ENCODE assay signal across 27 cellular contexts in the genomic region with DNA sequence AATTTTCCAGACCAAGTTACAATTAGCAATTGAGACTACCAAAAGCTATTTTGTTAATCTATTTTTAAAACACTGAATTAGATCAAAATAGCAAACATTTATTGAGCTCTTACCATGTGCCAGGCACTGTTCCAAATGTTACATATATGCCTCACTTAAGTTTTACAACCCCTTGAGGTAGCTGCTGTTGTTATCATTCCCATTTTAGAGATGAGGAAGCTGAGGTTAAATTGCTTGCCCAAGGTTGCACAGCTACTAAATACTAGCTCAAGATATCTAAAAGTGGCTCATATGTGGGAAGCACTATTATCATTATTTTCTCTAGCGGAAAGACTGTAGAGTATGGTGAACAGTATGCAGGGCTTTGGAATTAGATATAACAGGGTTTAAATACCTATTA.
"Had no signal": no experiment of that assay in that cellular context is flagged by ENCODE, and none has a peak within 500 bp of the region (broad histone marks: within the 10 kb centered on the region; RNA-seq: fewer than 3 reads in every experiment).

No MANE protein-coding gene starts in this region.

- H3K79me2 ChIP-seq: parathyroid adenoma had no signal

- H3K4me1 Mint-ChIP-seq: nephron; stimulated activated effector memory CD8-positive, alpha-beta T cell treated with anti-CD3 and anti-CD28 coated beads, Interleukin-12 subunit alpha, Interleukin-12 subunit beta, amount 100 ng/mL, for 72 hours; stimulated activated naive B cell treated with anti-CD40 and anti-IgM and Interleukin-4, amounts not matched to agents 10 μg/mL and 1 μg/mL and 100 μg/mL, for 72 hours had no signal

- H3K27ac ChIP-seq: neural progenitor cell, ovary, parathyroid adenoma, psoas muscle, right lobe of liver, sigmoid colon, stomach, thoracic aorta, thyroid gland, tibial nerve, upper lobe of left lung, vagina had no signal

- DNase-seq: occipital lobe; ovary; posterior cingulate gyrus; psoas muscle; right cardiac atrium; right lobe of liver; sigmoid colon; small intestine; stimulated activated CD4-positive, alpha-beta T cell treated with anti-CD3 and anti-CD28 coated beads, Interleukin-15, amount 100 ng/mL, for 24 hours; stimulated activated CD4-positive, alpha-beta T cell treated with anti-CD3 and anti-CD28 coated beads, Interleukin-2, amount 100 ng/mL, for 24 hours; stimulated activated CD4-positive, alpha-beta T cell treated with anti-CD3 and anti-CD28 coated beads, Interleukin-2, amount 100 ng/mL, for 48 hours; stimulated activated CD4-positive, alpha-beta T cell treated with anti-CD3 and anti-CD28 coated beads, Interleukin-4, amount 100 ng/mL, for 24 hours; stimulated activated naive B cell treated with anti-CD40 and anti-IgM and Interleukin-4, amounts not matched to agents 10 μg/mL and 1 μg/mL and 100 μg/mL, for 72 hours; stimulated activated naive CD4-positive, alpha-beta T cell treated with Interleukin-2 at 50 U/mL for 16 hours; stomach; thyroid gland; upper lobe of left lung had no signal

- H3K9ac ChIP-seq: neural progenitor cell, parathyroid adenoma had no signal

- H3K9me3 ChIP-seq: ovary, psoas muscle, right lobe of liver, sigmoid colon, stomach, thoracic aorta, thyroid gland, tibial nerve, upper lobe of left lung, vagina had no signal

- H3K4me3 Mint-ChIP-seq: nephron; neural progenitor cell; stimulated activated effector memory CD8-positive, alpha-beta T cell treated with anti-CD3 and anti-CD28 coated beads, Interleukin-12 subunit alpha, Interleukin-12 subunit beta, amount 100 ng/mL, for 72 hours; stimulated activated naive B cell treated with anti-CD40 and anti-IgM and Interleukin-4, amounts not matched to agents 10 μg/mL and 1 μg/mL and 100 μg/mL, for 72 hours; stimulated activated naive CD8-positive, alpha-beta T cell treated with anti-CD3 and anti-CD28 coated beads, Interleukin-15, Interleukin-2, amounts not matched to agents 100 ng/mL and 50 ng/mL, for 24 hours had no signal

- FAIRE-seq: small intestine, urothelium cell line had no signal

- H3K4me2 ChIP-seq: neural progenitor cell had no signal

- ATAC-seq: psoas muscle; right cardiac atrium; right lobe of liver; stimulated activated effector memory CD8-positive, alpha-beta T cell treated with anti-CD3 and anti-CD28 coated beads, Interleukin-12 subunit alpha, Interleukin-12 subunit beta, amount 100 ng/mL, for 72 hours; stimulated activated naive B cell treated with anti-CD40 and anti-IgM and Interleukin-4, amounts not matched to agents 10 μg/mL and 1 μg/mL and 100 μg/mL, for 72 hours had no signal

- H3K27ac Mint-ChIP-seq: nephron; progenitor cell of endocrine pancreas; stimulated activated effector memory CD8-positive, alpha-beta T cell treated with anti-CD3 and anti-CD28 coated beads, Interleukin-12 subunit alpha, Interleukin-12 subunit beta, amount 100 ng/mL, for 72 hours; stimulated activated naive B cell treated with anti-CD40 and anti-IgM and Interleukin-4, amounts not matched to agents 10 μg/mL and 1 μg/mL and 100 μg/mL, for 72 hours; stimulated activated naive CD8-positive, alpha-beta T cell treated with anti-CD3 and anti-CD28 coated beads, Interleukin-15, Interleukin-2, amounts not matched to agents 100 ng/mL and 50 ng/mL, for 24 hours had no signal

- H3K27me3 Mint-ChIP-seq: progenitor cell of endocrine pancreas had no signal

- H3K36me3 ChIP-seq: neural progenitor cell, ovary, right lobe of liver, sigmoid colon, stomach, thoracic aorta, thyroid gland, tibial nerve, upper lobe of left lung, vagina had no signal

- H2AFZ ChIP-seq: neural progenitor cell, parathyroid adenoma had no signal

- H3K4me1 ChIP-seq: neural progenitor cell, parathyroid adenoma, psoas muscle, right lobe of liver, sigmoid colon, thyroid gland, tibial nerve, upper lobe of left lung, vagina had no signal

- H3K36me3 Mint-ChIP-seq: neural progenitor cell; stimulated activated effector memory CD8-positive, alpha-beta T cell treated with anti-CD3 and anti-CD28 coated beads, Interleukin-12 subunit alpha, Interleukin-12 subunit beta, amount 100 ng/mL, for 72 hours; stimulated activated naive B cell treated with anti-CD40 and anti-IgM and Interleukin-4, amounts not matched to agents 10 μg/mL and 1 μg/mL and 100 μg/mL, for 72 hours had no signal

- H3K4me3 ChIP-seq: neural progenitor cell, ovary, psoas muscle, right lobe of liver, sigmoid colon, stomach, thoracic aorta, thyroid gland, tibial nerve, upper lobe of left lung, vagina had no signal

- H3K9me3 Mint-ChIP-seq: nephron; neural progenitor cell; stimulated activated effector memory CD8-positive, alpha-beta T cell treated with anti-CD3 and anti-CD28 coated beads, Interleukin-12 subunit alpha, Interleukin-12 subunit beta, amount 100 ng/mL, for 72 hours; stimulated activated naive B cell treated with anti-CD40 and anti-IgM and Interleukin-4, amounts not matched to agents 10 μg/mL and 1 μg/mL and 100 μg/mL, for 72 hours; stimulated activated naive CD8-positive, alpha-beta T cell treated with anti-CD3 and anti-CD28 coated beads, Interleukin-15, Interleukin-2, amounts not matched to agents 100 ng/mL and 50 ng/mL, for 24 hours had no signal

- H3K27me3 ChIP-seq: neural progenitor cell, ovary, right lobe of liver, sigmoid colon, stomach, thyroid gland, tibial nerve, upper lobe of left lung, vagina had no signal
